Comparison of ENCODE assay signal across 14 cellular contexts in genomic region chr1:84163123-84164038, GRCh38. TPM values are rescaled to one million over a fixed set of nuclear protein-coding genes. Genes with fewer than 3 reads are reported as not detected.
A peak's percentile ranks its signal among the peaks of the same experiment; 100 is the strongest.
DNase-seq lines count a peak whose midpoint lies in the region; ATAC-seq, FAIRE-seq and TF ChIP-seq lines count a peak whose summit lies in the region.
"Had no signal": no experiment of that assay in that cellular context is flagged by ENCODE, and none has a peak within 500 bp of the region (broad histone marks: within the 10 kb centered on the region; RNA-seq: fewer than 3 reads in every experiment).

No MANE protein-coding gene starts in this region.

- no peaks in the 10 kb centered on the region for H4K20me1 ChIP-seq in HepG2 (ENCODE audit: insufficient read depth, low read length)

- peak overlapping the region in 7 of 8 donors; percentile 52 to 86 (median 76) for H3K27ac Mint-ChIP-seq in CD8-positive, alpha-beta memory T cell
- 0 out of 2 replicates have a peak overlapping the region, but pooled peaks have one; percentile 6 for H3K27ac Mint-ChIP-seq in WTC11

- peaks cover 11% of the 10 kb centered on the region for H3K4me1 ChIP-seq in ACC112 (ENCODE audit: control insufficient read depth, insufficient read depth, low read length, unreplicated experiment)
- peaks cover 71% of the 10 kb centered on the region for H3K4me1 ChIP-seq in CD8-positive, alpha-beta memory T cell (ENCODE audit: insufficient read depth, low read length)
- no peaks in the 10 kb centered on the region for H3K4me1 ChIP-seq in HepG2 (ENCODE audit: insufficient read depth, low read length)
- H3K4me1 ChIP-seq: left lung had no signal

- H3K9ac ChIP-seq in HepG2 (ENCODE audit: insufficient read depth, low read depth, low read length), result no peak overlapping the region

- H3K9me3 ChIP-seq in CD8-positive, alpha-beta memory T cell (ENCODE audit: low read length), result no peaks in the 10 kb centered on the region
- H3K9me3 ChIP-seq in HepG2 (ENCODE audit: low read length), result no peaks in the 10 kb centered on the region
- H3K9me3 ChIP-seq: left lung, SJSA1 had no signal

- no peak for TF ChIP-seq CTCF in WTC11 (IDR thresholded peaks at IDR 0.05)
- TF ChIP-seq CTCF in HepG2 (CRISPR knock-in tag; IDR thresholded peaks at IDR 0.05), result no peak

- no peak for TF ChIP-seq RAD21 in HepG2 (CRISPR knock-in tag; IDR thresholded peaks at IDR 0.05)

- no peaks in the 10 kb centered on the region for H3K27me3 ChIP-seq in ACC112 (ENCODE audit: insufficient read depth, low read length)
- no peaks in the 10 kb centered on the region for H3K27me3 ChIP-seq in CD8-positive, alpha-beta memory T cell (ENCODE audit: insufficient read depth, low read length, poor library complexity, severe bottlenecking)
- H3K27me3 ChIP-seq in HepG2 (ENCODE audit: control insufficient read depth in 1 of 2, insufficient read depth in 2 of 2, low read length in 2 of 2), result no peaks in the 10 kb centered on the region; a peak in 1 of 5 replicates
- H3K27me3 ChIP-seq: left lung, SJSA1 had no signal

- 59% methylated on average over 7 of the region's 7 CpGs for WGBS in HepG2 (ENCODE audit: low lambda C conversion rate)

- intact Hi-C loops in HepG2 (cut with micrococcal nuclease; ENCODE audit: unreplicated experiment), result no loop called here

- no peak overlapping the region for H3K4me2 ChIP-seq in HepG2 (ENCODE audit: low read depth, low read length)

- no peak for DNase-seq in CD8-positive, alpha-beta memory T cell
- DNase-seq in WTC11 (ENCODE audit: low spot score) (no peak), inferior parietal cortex (ENCODE audit: extremely low spot score) (peak; percentile 65), HepG2 (ENCODE audit: low spot score) (no peak)
- DNase-seq: effector CD4-positive, alpha-beta T cell; left lung; NCI-H774; occipital lobe had no signal

- H3K27me3 Mint-ChIP-seq in CD8-positive, alpha-beta memory T cell, result no peaks in the 10 kb centered on the region
- H3K27me3 Mint-ChIP-seq in WTC11 (ENCODE audit: low read depth), result no peaks in the 10 kb centered on the region

- CTCF ChIA-PET in CD8-positive, alpha-beta memory T cell (lab: Charles Lee), result interaction anchor here (0.7 to 2.0 kb wide), 6 partner anchors 11 to 279 kb away, joined by 3 to 7 read pairs (median 4); partner anchors contain the start of gene PRKACB
- CTCF ChIA-PET in WTC11 (lab: Charles Lee) (no interaction called here), HepG2 (lab: Yijun Ruan, JAX; ENCODE audit: low intra/inter-chr PET ratio, low total read pairs) (no interaction called here)

- H3K79me2 ChIP-seq in ACC112 (ENCODE audit: control insufficient read depth, insufficient read depth, low read length, unreplicated experiment), result peaks cover 6% of the 10 kb centered on the region
- H3K79me2 ChIP-seq in HepG2 (ENCODE audit: insufficient read depth, low read length), result no peaks in the 10 kb centered on the region

- H3K4me3 ChIP-seq in ACC112 (ENCODE audit: low read depth, low read length), result peak overlapping the region; percentile 52
- H3K4me3 ChIP-seq in CD8-positive, alpha-beta memory T cell (ENCODE audit: low read length), result no peak overlapping the region
- no peak overlapping the region for H3K4me3 ChIP-seq in HepG2 (replicated peaks in 1 of 3; ENCODE audit: insufficient read depth in 1 of 3, low read depth in 2 of 3, low read length in 3 of 3)
- H3K4me3 ChIP-seq: left lung, SJSA1 had no signal

- no peak for TF ChIP-seq EP300 in HepG2 (IDR thresholded peaks at IDR 0.05; ENCODE audit: low read depth in 2 of 2, low read length in 2 of 2)
- TF ChIP-seq EP300 in HepG2 (CRISPR knock-in tag; IDR thresholded peaks at IDR 0.05; ENCODE audit: borderline replicate concordance), result no peak

- H3K27ac ChIP-seq in ACC112 (ENCODE audit: low read depth, low read length) (no peak overlapping the region), HepG2 (ENCODE audit: extremely low read length, insufficient read depth, low read length) (no peak overlapping the region)
- H3K27ac ChIP-seq in CD8-positive, alpha-beta memory T cell (ENCODE audit: low read depth, low read length), result no peak overlapping the region
- H3K27ac ChIP-seq: left lung, SJSA1 had no signal

- in situ Hi-C loops in HepG2 (cut with HindIII; ENCODE audit: extremely low pct_ligation_motif_present, low pct_unique_long_range_greater_than_20kb), result no loop called here

- no peak overlapping the region for H2AFZ ChIP-seq in ACC112 (ENCODE audit: low read length, unreplicated experiment)
- no peak overlapping the region for H2AFZ ChIP-seq in HepG2 (ENCODE audit: low read length)

- peaks cover 0 to 6% (median 6%) of the 10 kb centered on the region in 3 donors for H3K36me3 Mint-ChIP-seq in CD8-positive, alpha-beta memory T cell
- no peaks in the 10 kb centered on the region for H3K36me3 Mint-ChIP-seq in WTC11

- H3K4me3 Mint-ChIP-seq in CD8-positive, alpha-beta memory T cell, result peak overlapping the region; percentile 13 to 84 (median 67)
- H3K4me3 Mint-ChIP-seq in WTC11, result no peak overlapping the region

- no peak for FAIRE-seq in HepG2 (lab: Jason Lieb, UNC)
- FAIRE-seq: H1 had no signal

- H3K9me3 Mint-ChIP-seq in CD8-positive, alpha-beta memory T cell, result no peaks in the 10 kb centered on the region
- H3K9me3 Mint-ChIP-seq in WTC11, result no peaks in the 10 kb centered on the region

- ATAC-seq in WTC11 (peak; percentile 32), GM18909 (IDR thresholded peaks at IDR 0.05; ENCODE audit: poor library complexity, unreplicated experiment) (no peak), HG02610 (IDR thresholded peaks at IDR 0.05; ENCODE audit: unreplicated experiment) (no peak), HG03342 (IDR thresholded peaks at IDR 0.05; ENCODE audit: unreplicated experiment) (no peak), HepG2 (no peak)
- ATAC-seq: left lung had no signal

- peaks cover 74 to 97% (median 92%) of the 10 kb centered on the region in 3 donors for H3K4me1 Mint-ChIP-seq in CD8-positive, alpha-beta memory T cell
- no peaks in the 10 kb centered on the region; the same call in 1 of the 2 replicates for H3K4me1 Mint-ChIP-seq in WTC11

- BruUV-seq in HepG2 (replicated peaks; lab: Mats Ljungman, UMichigan), result no TSS peak

- H3K36me3 ChIP-seq in ACC112 (ENCODE audit: insufficient read depth, low read length), result 0 out of 2 replicates have a peak, but pooled peaks cover 5% of the 10 kb centered on the region
- no peaks in the 10 kb centered on the region for H3K36me3 ChIP-seq in CD8-positive, alpha-beta memory T cell (ENCODE audit: insufficient read depth, low read length)
- H3K36me3 ChIP-seq in HepG2 (replicated peaks in 1 of 2; ENCODE audit: control insufficient read depth in 1 of 2, insufficient read depth in 2 of 2, low read length in 2 of 2), result no peaks in the 10 kb centered on the region
- H3K36me3 ChIP-seq: left lung, SJSA1 had no signal

- POLR2A ChIA-PET in CD8-positive, alpha-beta memory T cell (lab: Charles Lee), result interaction anchor here (1.5 to 1.8 kb wide), 2 partner anchors 16 to 19 kb away, joined by 4 to 6 read pairs; partner anchors contain the start of gene PRKACB
- POLR2A ChIA-PET in WTC11 (lab: Charles Lee), result interaction anchor here (0.9 kb wide), 1 partner anchor 15 kb away, joined by 3 read pairs; no protein-coding TSS in a partner anchor
- POLR2A ChIA-PET in HepG2 (lab: Yijun Ruan, JAX), result no interaction called here

- no peak for TF ChIP-seq POLR2A in HepG2 (IDR thresholded peaks at IDR 0.05; ENCODE audit: insufficient read depth in 1 of 2, low read depth in 2 of 2, low read length in 2 of 2)

TF ChIP-seq in WTC11, 78 proteins besides CTCF, POLR2A, EP300 and RAD21 (continues in another document):
- TF ChIP-seq ZBTB21 (CRISPR knock-in tag; IDR thresholded peaks at IDR 0.05; ENCODE audit: borderline replicate concordance) (no peak), CREB1 (CRISPR knock-in tag; IDR thresholded peaks at IDR 0.05) (no peak), SP1 (CRISPR knock-in tag; conservative IDR thresholded peaks at IDR 0.05) (no peak)

TF ChIP-seq in HepG2, 621 proteins besides CTCF, POLR2A, EP300 and RAD21 (continues in another document):
- TF ChIP-seq ZNF225 (CRISPR knock-in tag; IDR thresholded peaks at IDR 0.05) (no peak), CHD4 (IDR thresholded peaks at IDR 0.05; ENCODE audit: borderline replicate concordance, low read length) (no peak), YEATS2 (CRISPR knock-in tag; IDR thresholded peaks at IDR 0.05; ENCODE audit: borderline replicate concordance) (no peak), ZNF75D (CRISPR knock-in tag; IDR thresholded peaks at IDR 0.05; ENCODE audit: borderline replicate concordance) (no peak), MAFG (CRISPR knock-in tag; IDR thresholded peaks at IDR 0.05) (no peak)

RNA-seq across cellular contexts. Expression of gene PRKACB, which starts 19.3 kb away (rescaled TPM):
- total RNA-seq in CD8-positive, alpha-beta memory T cell, result 10 to 100 TPM; 47.7 to 54.6 TPM
- 97.5 TPM for polyA plus RNA-seq in CD8-positive, alpha-beta memory T cell
- total RNA-seq in WTC11 (2021), result 16.8 to 19.2 TPM (median 18.4 TPM) in 3 replicates
- 5.8 and 7.7 TPM in 2 replicates for total RNA-seq in HepG2 (2016; rRNA removed; fragmentation: Illumina TruSeq; extraction: Trizol)
- 4.1 and 5.3 TPM in 2 replicates for total RNA-seq in HepG2 (2016; cell fraction: cytosol; rRNA removed; fragmentation: Illumina TruSeq; extraction: Trizol; ENCODE audit: low read depth)
- 5.6 and 8.1 TPM in 2 replicates for total RNA-seq in HepG2 (2016; cell fraction: insoluble cytoplasmic fraction; rRNA removed; fragmentation: Illumina TruSeq; extraction: Trizol)
- 2.9 and 3.1 TPM in 2 replicates for total RNA-seq in HepG2 (2016; cell fraction: membrane; rRNA removed; fragmentation: Illumina TruSeq; extraction: Trizol)
- total RNA-seq in HepG2 (2016; cell fraction: nucleus; rRNA removed; fragmentation: Illumina TruSeq; extraction: Trizol), result 4.9 and 5.9 TPM in 2 replicates
- polyA plus RNA-seq in HepG2 (2011; rRNA removed), result 2.7 and 3.5 TPM in 2 replicates
- 1.3 and 2.6 TPM in 2 replicates for polyA plus RNA-seq in HepG2 (2011; cell fraction: cytosol; rRNA removed)
- 1.1 and 1.3 TPM in 2 replicates for polyA plus RNA-seq in HepG2 (2011; cell fraction: nucleus; rRNA removed)
- 2.3 and 2.9 TPM in 2 replicates for polyA plus RNA-seq in HepG2 (2012)
- polyA plus RNA-seq in HepG2 (2016; cell fraction: cytosol; fragmentation: Illumina TruSeq; extraction: Trizol; ENCODE audit: low read depth), result 0.46 and 0.49 TPM in 2 replicates
- 10.9 and 11.0 TPM in 2 replicates for polyA plus RNA-seq in HepG2 (2016; cell fraction: insoluble cytoplasmic fraction; fragmentation: Illumina TruSeq; extraction: Trizol; ENCODE audit: low read depth)
- 2.1 TPM in 2 replicates for polyA plus RNA-seq in HepG2 (2016; cell fraction: membrane; fragmentation: Illumina TruSeq; extraction: Trizol; ENCODE audit: low read depth)
- 4.8 and 5.4 TPM in 2 replicates for polyA plus RNA-seq in HepG2 (2016; cell fraction: nucleus; fragmentation: Illumina TruSeq; extraction: Trizol; ENCODE audit: insufficient read depth, low read depth)
- polyA minus RNA-seq in HepG2 (2011; rRNA and poly(A)+ RNA removed; ENCODE audit: low replicate concordance), result 5.0 and 14.6 TPM in 2 replicates
- 4.6 and 5.5 TPM in 2 replicates for polyA minus RNA-seq in HepG2 (2011; cell fraction: cytosol; rRNA and poly(A)+ RNA removed)
- polyA minus RNA-seq in HepG2 (2011; cell fraction: nucleus; rRNA and poly(A)+ RNA removed), result 10.2 TPM in 2 replicates
